8 cellular contexts compared by ENCODE assay signal in genomic region chr19:11261431-11261901, GRCh38. TPM values are rescaled to one million over a fixed set of nuclear protein-coding genes. Genes with fewer than 3 reads are reported as not detected.
DNase-seq lines count a peak whose midpoint lies in the region; ATAC-seq, FAIRE-seq and TF ChIP-seq lines count a peak whose summit lies in the region.

No MANE protein-coding gene starts in this region.

- H3K4me1 ChIP-seq in astrocyte (ENCODE audit: insufficient read depth, low read length) = peaks cover 4% of the 10 kb centered on the region
- peaks cover 21% of the 10 kb centered on the region for H3K4me1 ChIP-seq in keratinocyte (ENCODE audit: control insufficient read depth, extremely low read depth, insufficient read depth, low read length)

- peaks cover 5% of the 10 kb centered on the region for H4K20me1 ChIP-seq in astrocyte (ENCODE audit: insufficient read depth, low read length)
- no peaks in the 10 kb centered on the region for H4K20me1 ChIP-seq in keratinocyte (ENCODE audit: control insufficient read depth, extremely low read depth, insufficient read depth, low read length)

- H3K4me3 ChIP-seq in astrocyte (ENCODE audit: insufficient read depth, low read depth, low read length) = peak overlapping the region; percentile 61
- H3K4me3 ChIP-seq in keratinocyte (ENCODE audit: control insufficient read depth in 2 of 3, extremely low read depth in 1 of 3, insufficient read depth in 2 of 3, low read depth in 1 of 3, low read length in 3 of 3) = peak overlapping the region; percentile 70 to 79 (median 74)

- H3K4me2 ChIP-seq in astrocyte (ENCODE audit: low read length) (peak overlapping the region; percentile 89), keratinocyte (ENCODE audit: control insufficient read depth, extremely low read depth, insufficient read depth, low read depth, low read length) (peak overlapping the region; percentile 71)

- no peak for ATAC-seq in stimulated activated naive B cell treated with anti-CD40 and anti-IgM and Interleukin-4, amounts not matched to agents 10 μg/mL and 1 μg/mL and 100 μg/mL, for 72 hours (replicated peaks)
- ATAC-seq in HG03469 (IDR thresholded peaks at IDR 0.05; ENCODE audit: unreplicated experiment) (no peak), GM19324 (IDR thresholded peaks at IDR 0.05; ENCODE audit: low FRiP score, unreplicated experiment) (no peak)

- H3K36me3 ChIP-seq in astrocyte (ENCODE audit: insufficient read depth, low read length) = no peaks in the 10 kb centered on the region
- H3K36me3 ChIP-seq in keratinocyte (ENCODE audit: control insufficient read depth in 2 of 2, extremely low read depth in 1 of 2, insufficient read depth in 2 of 2, low read length in 2 of 2) = no peaks in the 10 kb centered on the region

- H3K27ac Mint-ChIP-seq in HFFc6 (0 out of 2 replicates have a peak overlapping the region, but pooled peaks have one; percentile 52), astrocyte (ENCODE audit: unreplicated experiment) (no peak overlapping the region)
- no peak overlapping the region for H3K27ac Mint-ChIP-seq in stimulated activated naive B cell treated with anti-CD40 and anti-IgM and Interleukin-4, amounts not matched to agents 10 μg/mL and 1 μg/mL and 100 μg/mL, for 72 hours

- TF ChIP-seq CTCF in HFFc6 (IDR thresholded peaks at IDR 0.05) (no peak), astrocyte (IDR thresholded peaks at IDR 0.05; ENCODE audit: insufficient read depth, low read depth, low read length) (no peak), keratinocyte (optimal IDR thresholded peaks at IDR 0.05 in 1 of 3, IDR thresholded peaks at IDR 0.05 in 1 of 3, conservative IDR thresholded peaks at IDR 0.05 in 1 of 3; ENCODE audit: extremely low read depth in 1 of 3, insufficient read depth in 2 of 3, low read length in 3 of 3) (no peak), D721Med (IDR thresholded peaks at IDR 0.05; ENCODE audit: insufficient read depth, missing control alignments) (no peak)

- H3K27ac ChIP-seq in astrocyte (ENCODE audit: low read depth, low read length) (no peak overlapping the region), keratinocyte (ENCODE audit: control insufficient read depth, insufficient read depth, low read length) (no peak overlapping the region)

- H2AFZ ChIP-seq in astrocyte (ENCODE audit: low read depth, low read length) (peak overlapping the region; percentile 78), keratinocyte (ENCODE audit: control insufficient read depth, low read length) (peak overlapping the region; percentile 33)

- dilution Hi-C loops in keratinocyte (cut with MboI; ENCODE audit: extremely low pct_ligation_motif_present, low sequenced_read_pairs) = no loop called here

- H3K27me3 Mint-ChIP-seq in HFFc6 (ENCODE audit: insufficient read depth) (peaks cover 3% of the 10 kb centered on the region; the same call in 1 of the 2 replicates), astrocyte (ENCODE audit: low read depth, unreplicated experiment) (peaks cover 15% of the 10 kb centered on the region)
- H3K27me3 Mint-ChIP-seq in stimulated activated naive B cell treated with anti-CD40 and anti-IgM and Interleukin-4, amounts not matched to agents 10 μg/mL and 1 μg/mL and 100 μg/mL, for 72 hours = peaks cover 37 to 64% of the 10 kb centered on the region in 2 donors

- H3K9me3 Mint-ChIP-seq in HFFc6 (no peaks in the 10 kb centered on the region), astrocyte (ENCODE audit: unreplicated experiment) (no peaks in the 10 kb centered on the region)
- H3K9me3 Mint-ChIP-seq in stimulated activated naive B cell treated with anti-CD40 and anti-IgM and Interleukin-4, amounts not matched to agents 10 μg/mL and 1 μg/mL and 100 μg/mL, for 72 hours = no peaks in the 10 kb centered on the region

- H3K9ac ChIP-seq in astrocyte (ENCODE audit: low read length) (peak overlapping the region; percentile 75), keratinocyte (ENCODE audit: control insufficient read depth, extremely low read depth, insufficient read depth, low read length) (peak overlapping the region; percentile 71)

- H3K4me3 Mint-ChIP-seq in HFFc6 (peak overlapping the region; percentile 72), astrocyte (ENCODE audit: unreplicated experiment) (peak overlapping the region; percentile 83)
- H3K4me3 Mint-ChIP-seq in stimulated activated naive B cell treated with anti-CD40 and anti-IgM and Interleukin-4, amounts not matched to agents 10 μg/mL and 1 μg/mL and 100 μg/mL, for 72 hours = peak overlapping the region; percentile 75 to 82

- FAIRE-seq in astrocyte (lab: Jason Lieb, UNC) (no peak), keratinocyte (lab: Jason Lieb, UNC) (no peak), frontal cortex (lab: Jason Lieb, UNC) (no peak), D721Med (lab: Jason Lieb, UNC) (no peak)

- H3K27me3 ChIP-seq in astrocyte (ENCODE audit: insufficient read depth, low read length) (no peaks in the 10 kb centered on the region), keratinocyte (ENCODE audit: control insufficient read depth, extremely low read depth, insufficient read depth, low read length) (no peaks in the 10 kb centered on the region)

- DNase-seq in HFFc6 (no peak), astrocyte (ENCODE audit: low read depth) (no peak), keratinocyte (ENCODE audit: low read depth, low spot score) (no peak), frontal cortex (ENCODE audit: low spot score in 2 of 2) (no peak), D721Med (ENCODE audit: insufficient read length, low spot score) (no peak)
- no peak for DNase-seq in stimulated activated naive B cell treated with anti-CD40 and anti-IgM and Interleukin-4, amounts not matched to agents 10 μg/mL and 1 μg/mL and 100 μg/mL, for 72 hours

- H3K9me1 ChIP-seq in keratinocyte (ENCODE audit: control insufficient read depth, extremely low read depth, insufficient read depth, low read length) = no peaks in the 10 kb centered on the region

- H3K36me3 Mint-ChIP-seq in HFFc6 (ENCODE audit: low read depth) = no peaks in the 10 kb centered on the region
- no peaks in the 10 kb centered on the region for H3K36me3 Mint-ChIP-seq in astrocyte (ENCODE audit: low read depth, unreplicated experiment)
- H3K36me3 Mint-ChIP-seq in stimulated activated naive B cell treated with anti-CD40 and anti-IgM and Interleukin-4, amounts not matched to agents 10 μg/mL and 1 μg/mL and 100 μg/mL, for 72 hours = no peaks in the 10 kb centered on the region

- H3K4me1 Mint-ChIP-seq in HFFc6 (ENCODE audit: low read depth) (peaks cover 16% of the 10 kb centered on the region), astrocyte (ENCODE audit: low read depth, unreplicated experiment) (peaks cover 2% of the 10 kb centered on the region)
- H3K4me1 Mint-ChIP-seq in stimulated activated naive B cell treated with anti-CD40 and anti-IgM and Interleukin-4, amounts not matched to agents 10 μg/mL and 1 μg/mL and 100 μg/mL, for 72 hours = peaks cover 3 to 8% of the 10 kb centered on the region in 2 donors

- no peaks in the 10 kb centered on the region for H3K79me2 ChIP-seq in astrocyte (ENCODE audit: insufficient read depth, low read length)
- no peaks in the 10 kb centered on the region for H3K79me2 ChIP-seq in keratinocyte (ENCODE audit: control insufficient read depth, insufficient read depth, low read length)

- no peaks in the 10 kb centered on the region for H3K9me3 ChIP-seq in astrocyte (ENCODE audit: insufficient read depth, low read depth, low read length)
- H3K9me3 ChIP-seq in keratinocyte (ENCODE audit: control insufficient read depth, low read depth, low read length) = no peaks in the 10 kb centered on the region

RNA-seq across cellular contexts. Expression of gene DOCK6, which starts 0.9 kb away (rescaled TPM):
- 10 to 100 TPM; 20.7 to 32.2 (median 22.9) TPM for total RNA-seq in HFFc6 (2021; fragmentation: NEBNext Ultra II Directional; extraction: Animal tissue kit (Norgen Biotek cat#: 25700))
- total RNA-seq in astrocyte = 38.3 and 48.2 TPM in 2 replicates
- 9.1 to 14.1 TPM (median 13.3 TPM) in 3 replicates for polyA plus RNA-seq in keratinocyte
- polyA plus RNA-seq in keratinocyte (2011; ENCODE audit: low read depth) = 66.5 TPM
- polyA plus RNA-seq in keratinocyte (2011; cell fraction: cytosol; rRNA removed) = 8.7 and 17.7 TPM in 2 replicates
- 53.1 and 79.0 TPM in 2 replicates for polyA plus RNA-seq in keratinocyte (2011; cell fraction: nucleus; rRNA removed)
- polyA plus RNA-seq in keratinocyte (2012; ENCODE audit: low replicate concordance) = 25.4 and 50.6 TPM in 2 replicates
- 19.9 to 51.8 TPM (median 25.6 TPM) in 3 replicates for polyA minus RNA-seq in keratinocyte
- polyA minus RNA-seq in keratinocyte (2011; cell fraction: cytosol; rRNA and poly(A)+ RNA removed) = 42.6 TPM
- 35.0 and 36.8 TPM in 2 replicates for polyA minus RNA-seq in keratinocyte (2011; cell fraction: nucleus; rRNA and poly(A)+ RNA removed)
- 4.1 TPM for total RNA-seq in frontal cortex

RNA-seq across cellular contexts. Expression of gene ANGPTL8, which starts 22.0 kb away (rescaled TPM):
- total RNA-seq in HFFc6 (2021; fragmentation: NEBNext Ultra II Directional; extraction: Animal tissue kit (Norgen Biotek cat#: 25700)) = not detected
- total RNA-seq in astrocyte (not detected in 2 replicates), frontal cortex (not detected)
- polyA plus RNA-seq in keratinocyte = 0.18 TPM in 1 of 3 replicates, not detected in the others
- polyA plus RNA-seq in keratinocyte (2011; ENCODE audit: low read depth) = not detected
- not detected in 2 replicates for polyA plus RNA-seq in keratinocyte (2011; cell fraction: cytosol; rRNA removed)
- not detected in 2 replicates for polyA plus RNA-seq in keratinocyte (2011; cell fraction: nucleus; rRNA removed)
- not detected in 2 replicates for polyA plus RNA-seq in keratinocyte (2012; ENCODE audit: low replicate concordance)
- not detected in 3 replicates for polyA minus RNA-seq in keratinocyte
- not detected for polyA minus RNA-seq in keratinocyte (2011; cell fraction: cytosol; rRNA and poly(A)+ RNA removed)
- not detected in 2 replicates for polyA minus RNA-seq in keratinocyte (2011; cell fraction: nucleus; rRNA and poly(A)+ RNA removed)

RNA-seq across cellular contexts. Expression of gene TSPAN16, which starts 34.5 kb away (rescaled TPM):
- not detected for total RNA-seq in HFFc6 (2021; fragmentation: NEBNext Ultra II Directional; extraction: Animal tissue kit (Norgen Biotek cat#: 25700))
- total RNA-seq in astrocyte (not detected in 2 replicates), frontal cortex (not detected)
- polyA plus RNA-seq in keratinocyte = not detected in 3 replicates
- polyA plus RNA-seq in keratinocyte (2011; ENCODE audit: low read depth) = not detected
- not detected in 2 replicates for polyA plus RNA-seq in keratinocyte (2011; cell fraction: cytosol; rRNA removed)
- not detected in 2 replicates for polyA plus RNA-seq in keratinocyte (2011; cell fraction: nucleus; rRNA removed)
- polyA plus RNA-seq in keratinocyte (2012; ENCODE audit: low replicate concordance) = not detected in 2 replicates
- not detected in 3 replicates for polyA minus RNA-seq in keratinocyte
- not detected for polyA minus RNA-seq in keratinocyte (2011; cell fraction: cytosol; rRNA and poly(A)+ RNA removed)
- polyA minus RNA-seq in keratinocyte (2011; cell fraction: nucleus; rRNA and poly(A)+ RNA removed) = not detected in 2 replicates
